8 cellular contexts compared by ENCODE assay signal in genomic region chr7:92528188-92528957, GRCh38. TPM values are rescaled to one million over a fixed set of nuclear protein-coding genes. Genes with fewer than 3 reads are reported as not detected.
DNase-seq lines count a peak whose midpoint lies in the region; ATAC-seq and TF ChIP-seq lines count a peak whose summit lies in the region.

Gene PEX1 (minus strand): TSS chr7:92528520. CDS start chr7:92528435, 85 bp downstream.
Gene RBM48 (plus strand): TSS chr7:92528795. CDS start chr7:92528814, 19 bp downstream.

- H4K20me1 ChIP-seq in Loucy (ENCODE audit: insufficient read depth, low read length, poor library complexity, severe bottlenecking), result peaks cover 13% of the 10 kb centered on the region

- peaks cover 74% of the 10 kb centered on the region for H3K79me2 ChIP-seq in Loucy (ENCODE audit: insufficient read depth, low read length)

- no peaks in the 10 kb centered on the region for H3K9me3 ChIP-seq in Loucy (ENCODE audit: insufficient read depth, low read depth, low read length)

- H3K4me3 ChIP-seq in H7 (ENCODE audit: insufficient read depth, low read depth, low read length) (peak within 1 kb of the TSS; percentile 90), Loucy (ENCODE audit: low read length, poor library complexity, severe bottlenecking) (peak within 1 kb of the TSS; percentile 93)

- H3K4me1 Mint-ChIP-seq in natural killer cell, result peaks cover 22 to 31% of the 10 kb centered on the region in 2 donors

- no peaks in the 10 kb centered on the region for H3F3A ChIP-seq in Loucy (ENCODE audit: low read depth)

- H3K27me3 ChIP-seq in H7 (ENCODE audit: control insufficient read depth, insufficient read depth, low read length) (no peaks in the 10 kb centered on the region), Loucy (ENCODE audit: insufficient read depth, low read length, poor library complexity, severe bottlenecking) (no peaks in the 10 kb centered on the region)

- no peaks in the 10 kb centered on the region for H3K9me3 Mint-ChIP-seq in natural killer cell

- H3K27ac Mint-ChIP-seq in natural killer cell, result peak within 1 kb of the TSS; percentile 90 to 97

- peak within 1 kb of the TSS; percentile 91 for H2AFZ ChIP-seq in Loucy (ENCODE audit: low read length)

- peak; percentile 48 for TF ChIP-seq POLR2A in Raji (IDR thresholded peaks at IDR 0.05; ENCODE audit: insufficient read depth, low read depth, low read length)

- peaks cover 24% of the 10 kb centered on the region for H3K36me3 Mint-ChIP-seq in natural killer cell

- in situ Hi-C loops in G401 (cut with HindIII; ENCODE audit: low sequenced_read_pairs), result no loop called here

- H3K9me2 ChIP-seq in Loucy (replicated peaks; ENCODE audit: low read depth, low read length), result no peaks in the 10 kb centered on the region

- intact Hi-C loops in natural killer cell (cut with micrococcal nuclease), result loop anchor here (1.0 to 10.0 kb wide), 7 partner anchors 62 to 590 kb away; partner anchors contain the start of genes AKAP9, CYP51A1 and FAM133B

- DNase-seq in G401 (ENCODE audit: low spot score) (peak; percentile 99), H7 (peak; percentile 94), fibroblast of peridontal ligament (ENCODE audit: extremely low read depth) (peak; percentile 99), natural killer cell (peak; percentile 89)
- DNase-seq in activated T-helper 9 cell treated with anti-CD3 and anti-CD28 coated beads, Interleukin-2, amount 50 U/mL, for 16 hours (ENCODE audit: low read depth), result peak; percentile 94
- DNase-seq in stimulated activated naive CD4-positive, alpha-beta T cell treated with Interleukin-2 at 50 U/mL for 16 hours (lab: John Stamatoyannopoulos, UW), result peak; percentile 96

- TF ChIP-seq CTCF in Loucy (conservative IDR thresholded peaks at IDR 0.05; ENCODE audit: low read length) (peak; percentile 60), natural killer cell (IDR thresholded peaks at IDR 0.05) (peak; percentile 28)

- peak within 1 kb of the TSS; percentile 94 for H3K4me2 ChIP-seq in Loucy (ENCODE audit: low read depth, low read length, poor library complexity, severe bottlenecking)

- peak within 1 kb of the TSS; percentile 97 for H3K4me3 Mint-ChIP-seq in natural killer cell

- peak within 1 kb of the TSS; percentile 82 for H3K9ac ChIP-seq in Loucy (ENCODE audit: low read depth, low read length, poor library complexity, severe bottlenecking)

- no peaks in the 10 kb centered on the region for H3K27me3 Mint-ChIP-seq in natural killer cell (ENCODE audit: low read depth in 2 of 2)

- H3K4me1 ChIP-seq in Loucy (ENCODE audit: insufficient read depth, low read length, poor library complexity, severe bottlenecking), result peaks cover 24% of the 10 kb centered on the region

- peak; percentile 91 to 97 (median 92) for ATAC-seq in natural killer cell

- H3K36me3 ChIP-seq in H7 (replicated peaks; ENCODE audit: control insufficient read depth, insufficient read depth, low read length) (peaks cover 6% of the 10 kb centered on the region), Loucy (ENCODE audit: insufficient read depth, low read length) (peaks cover 19% of the 10 kb centered on the region)

RNA-seq across cellular contexts. Expression of gene PEX1, which starts in this region (rescaled TPM):
- total RNA-seq in G401 (2014; rRNA removed; shearing (Covaris generic)), result 19.9 and 20.7 TPM in 2 replicates
- total RNA-seq in H7 (2014; rRNA removed; shearing (Covaris generic)), result 33.1 and 43.1 TPM in 2 replicates
- 10 to 100 TPM; 22.8 to 26.7 (median 26.2) TPM for total RNA-seq in natural killer cell

RNA-seq across cellular contexts. Expression of gene RBM48, which starts in this region (rescaled TPM):
- total RNA-seq in G401 (2014; rRNA removed; shearing (Covaris generic)), result 0.81 and 3.6 TPM in 2 replicates
- total RNA-seq in H7 (2014; rRNA removed; shearing (Covaris generic)), result 4.4 and 10.7 TPM in 2 replicates
- total RNA-seq in natural killer cell, result 10 to 100 TPM; 32.2 to 42.4 (median 35.7) TPM

Comparison
In these comparisons a context has a peak if more than half of its experiments do, and no peak if none do; other contexts are left out.
1. Peak in every context shown above with its lines: DNase-seq, ATAC-seq and H3K4me3 ChIP-seq.